In the genomic region with DNA sequence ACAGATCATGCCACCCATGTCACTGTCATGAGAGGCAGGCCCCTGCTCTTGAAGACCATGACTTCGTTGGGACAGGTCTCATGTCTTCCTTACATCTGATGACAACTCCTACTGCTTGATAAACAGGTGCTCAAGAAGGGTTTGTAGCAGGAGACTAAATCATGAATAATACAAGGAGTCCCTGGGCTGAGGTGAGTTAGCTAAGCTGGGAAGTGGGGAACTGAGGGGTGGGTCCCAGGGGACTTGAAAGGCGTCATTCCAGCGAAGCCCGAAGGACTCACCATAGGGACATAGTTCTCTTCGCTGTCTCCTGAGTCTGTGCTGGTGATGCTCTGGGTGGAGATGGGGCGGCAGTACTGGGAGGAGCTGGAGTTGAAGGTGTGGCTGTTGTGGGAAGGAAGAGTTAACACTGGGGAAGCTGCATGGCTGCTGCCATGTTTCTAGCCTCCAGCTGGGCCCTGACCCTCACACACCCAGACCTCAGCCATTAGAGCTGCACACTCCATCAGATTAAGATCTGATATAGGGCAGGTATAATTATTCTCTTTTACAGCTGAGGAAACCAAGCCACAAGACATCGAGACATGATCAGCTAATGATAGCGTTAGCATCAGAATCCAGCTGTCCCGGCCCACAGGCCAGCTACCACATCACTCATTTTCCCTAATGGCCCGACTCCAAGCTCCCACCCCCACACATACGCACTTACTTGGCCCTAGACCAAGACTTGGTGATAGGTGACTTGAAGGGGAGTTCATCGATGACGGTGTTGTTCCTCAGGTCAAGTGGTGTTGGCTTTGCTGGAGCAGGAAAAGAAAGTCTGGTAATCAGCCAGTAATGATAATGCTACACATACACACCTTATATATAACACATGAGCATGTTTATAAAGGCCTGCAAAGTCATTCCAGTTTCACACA, we compare ENCODE assay signal across 2 cellular contexts.
TF ChIP-seq lines count a peak whose summit lies in the region.

No MANE protein-coding gene starts in this region.

TF ChIP-seq in SK-N-SH, 30 proteins besides CTCF, POLR2A, EP300 and RAD21:
- TF ChIP-seq GATA2 (CRISPR knock-in tag; IDR thresholded peaks at IDR 0.05) = peak; percentile 34
- TF ChIP-seq POLR2AphosphoS5 (IDR thresholded peaks at IDR 0.05; ENCODE audit: low read depth, low read length) = no peak

TF ChIP-seq in SK-N-SH treated with all-trans-retinoic acid at 6 μM for 48 hours, 23 proteins besides CTCF, POLR2A, EP300 and RAD21:
- TF ChIP-seq CREB5 (CRISPR knock-in tag; IDR thresholded peaks at IDR 0.05; ENCODE audit: low read depth) (no peak), PATZ1 (CRISPR knock-in tag; IDR thresholded peaks at IDR 0.05; ENCODE audit: borderline replicate concordance) (no peak), ZC3H10 (CRISPR knock-in tag; IDR thresholded peaks at IDR 0.05) (no peak), ARNTL (CRISPR knock-in tag; IDR thresholded peaks at IDR 0.05; ENCODE audit: borderline replicate concordance, low read depth) (no peak), PPARA (CRISPR knock-in tag; IDR thresholded peaks at IDR 0.05; ENCODE audit: borderline replicate concordance) (no peak), ZNF8 (CRISPR knock-in tag; IDR thresholded peaks at IDR 0.05) (no peak), GLIS3 (CRISPR knock-in tag; IDR thresholded peaks at IDR 0.05) (no peak), ZNF565 (CRISPR knock-in tag; conservative IDR thresholded peaks at IDR 0.05; ENCODE audit: low read depth) (no peak), OSR1 (CRISPR knock-in tag; IDR thresholded peaks at IDR 0.05) (no peak), RARB (CRISPR knock-in tag; IDR thresholded peaks at IDR 0.05) (no peak), TOX (CRISPR knock-in tag; IDR thresholded peaks at IDR 0.05; ENCODE audit: borderline replicate concordance) (no peak), POU6F1 (CRISPR knock-in tag; IDR thresholded peaks at IDR 0.05; ENCODE audit: borderline replicate concordance, low read depth) (no peak), ZFP30 (CRISPR knock-in tag; IDR thresholded peaks at IDR 0.05) (no peak), ESRRG (CRISPR knock-in tag; IDR thresholded peaks at IDR 0.05) (no peak), TSHZ2 (CRISPR knock-in tag; IDR thresholded peaks at IDR 0.05) (no peak), CSDC2 (CRISPR knock-in tag; IDR thresholded peaks at IDR 0.05) (no peak), ZNF70 (CRISPR knock-in tag; IDR thresholded peaks at IDR 0.05) (no peak), ISL1 (CRISPR knock-in tag; IDR thresholded peaks at IDR 0.05) (no peak)
- TF ChIP-seq, protein P1, sequence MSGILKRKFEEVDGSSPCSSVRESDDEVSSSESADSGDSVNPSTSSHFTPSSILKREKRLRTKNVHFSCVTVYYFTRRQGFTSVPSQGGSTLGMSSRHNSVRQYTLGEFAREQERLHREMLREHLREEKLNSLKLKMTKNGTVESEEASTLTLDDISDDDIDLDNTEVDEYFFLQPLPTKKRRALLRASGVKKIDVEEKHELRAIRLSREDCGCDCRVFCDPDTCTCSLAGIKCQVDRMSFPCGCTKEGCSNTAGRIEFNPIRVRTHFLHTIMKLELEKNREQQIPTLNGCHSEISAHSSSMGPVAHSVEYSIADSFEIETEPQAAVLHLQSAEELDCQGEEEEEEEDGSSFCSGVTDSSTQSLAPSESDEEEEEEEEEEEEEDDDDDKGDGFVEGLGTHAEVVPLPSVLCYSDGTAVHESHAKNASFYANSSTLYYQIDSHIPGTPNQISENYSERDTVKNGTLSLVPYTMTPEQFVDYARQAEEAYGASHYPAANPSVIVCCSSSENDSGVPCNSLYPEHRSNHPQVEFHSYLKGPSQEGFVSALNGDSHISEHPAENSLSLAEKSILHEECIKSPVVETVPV (CRISPR knock-in tag; IDR thresholded peaks at IDR 0.05) = no peak
